Comparison of ENCODE assay signal across 8 cellular contexts in genomic region chr10:110016037-110016436, GRCh38. TPM values are rescaled to one million over a fixed set of nuclear protein-coding genes. Genes with fewer than 3 reads are reported as not detected.
DNase-seq lines count a peak whose midpoint lies in the region; ATAC-seq and TF ChIP-seq lines count a peak whose summit lies in the region.

No MANE protein-coding gene starts in this region.

- H3K4me3 ChIP-seq in AG04449 (ENCODE audit: low read depth, low read length), result no peak overlapping the region

- peak overlapping the region; percentile 44 for H3K27ac ChIP-seq in layer of hippocampus (ENCODE audit: low read depth, low read length)

- ATAC-seq in HG02763 (IDR thresholded peaks at IDR 0.05; ENCODE audit: unreplicated experiment) (no peak), HG03571 (IDR thresholded peaks at IDR 0.05; ENCODE audit: unreplicated experiment) (no peak)

- H3K27me3 ChIP-seq in layer of hippocampus (ENCODE audit: control insufficient read depth, insufficient read depth, low read length), result no peaks in the 10 kb centered on the region

- POLR2A ChIA-PET in AG04449 (lab: Yijun Ruan, JAX), result interaction anchor here (0.6 kb wide), 1 partner anchor 126 kb away, joined by 3 read pairs; no protein-coding TSS in a partner anchor

- DNase-seq in AG04449 (ENCODE audit: low read depth, low spot score) (no peak), GM20000 (ENCODE audit: low spot score) (no peak), astrocyte of the hippocampus (ENCODE audit: low read depth, low spot score) (peak; percentile 61), NAMALWA (ENCODE audit: low spot score) (no peak), ureter (ENCODE audit: low spot score) (no peak)

- TF ChIP-seq CTCF in AG04449 (IDR thresholded peaks at IDR 0.05; ENCODE audit: insufficient read depth, low read length, missing control alignments), result peak; percentile 18
- TF ChIP-seq CTCF in GM20000 (IDR thresholded peaks at IDR 0.05; ENCODE audit: extremely low read depth, missing control alignments), result peak; percentile 1

- CTCF ChIA-PET in AG04449 (lab: Yijun Ruan, JAX), result interaction anchor here (0.7 to 5.6 kb wide), 14 partner anchors 10 to 133 kb away, joined by 3 to 50 read pairs (median 4); no protein-coding TSS in a partner anchor

RNA-seq across cellular contexts. Expression of gene ADD3, which starts 8.3 kb away (rescaled TPM):
- total RNA-seq in ureter, result 140 TPM
